13 cellular contexts compared by ENCODE assay signal in the genomic region with DNA sequence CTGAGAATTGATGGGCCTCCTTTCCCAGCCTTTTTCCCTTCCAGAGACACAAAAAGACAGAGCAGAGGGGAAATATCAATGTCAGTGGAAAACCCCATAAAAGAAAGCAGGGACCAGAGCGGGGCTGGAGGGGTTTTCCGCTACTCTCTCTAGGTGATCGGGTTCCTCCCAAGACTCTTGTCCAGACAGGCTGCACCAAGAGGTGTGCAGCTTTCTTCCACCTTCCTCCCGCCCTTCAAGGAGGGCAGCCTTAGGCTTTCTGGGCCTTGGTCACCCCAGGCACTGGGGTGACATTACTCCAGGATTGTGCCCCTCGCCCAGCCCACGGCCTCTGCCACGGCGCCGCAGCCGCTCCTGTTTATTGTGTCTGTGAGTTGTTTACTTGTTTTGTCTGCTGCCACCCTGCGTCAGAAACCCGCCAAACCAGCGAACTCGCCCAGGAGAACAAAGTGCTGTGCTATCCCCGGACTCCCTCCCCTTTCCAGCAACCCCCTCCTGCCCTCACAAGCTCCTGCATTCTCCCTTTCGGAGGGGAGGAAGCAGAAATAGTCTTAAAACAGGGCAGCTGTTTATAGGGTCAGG. TPM values are rescaled to one million over a fixed set of nuclear protein-coding genes. Genes with fewer than 3 reads are reported as not detected.
DNase-seq lines count a peak whose midpoint lies in the region; ATAC-seq and TF ChIP-seq lines count a peak whose summit lies in the region.
"Had no signal": no experiment of that assay in that cellular context is flagged by ENCODE, and none has a peak within 500 bp of the region (broad histone marks: within the 10 kb centered on the region; RNA-seq: fewer than 3 reads in every experiment).

No MANE protein-coding gene starts in this region.

- no peak overlapping the region for H2AFZ ChIP-seq in neural cell (ENCODE audit: low read depth, low read length)

- H3K4me1 Mint-ChIP-seq in brain, result peaks cover 51% of the 10 kb centered on the region
- peaks cover 14 to 23% of the 10 kb centered on the region in 2 donors for H3K4me1 Mint-ChIP-seq in natural killer cell
- H3K4me1 Mint-ChIP-seq in immature natural killer cell, result peaks cover 16 to 27% of the 10 kb centered on the region in 2 donors

- H3K79me2 ChIP-seq in neural cell (replicated peaks; ENCODE audit: insufficient read depth, low read length), result no peaks in the 10 kb centered on the region

- CTCF ChIA-PET in GM10248 (lab: Yijun Ruan, JAX), result interaction anchor here (0.9 to 6.1 kb wide), 8 partner anchors 12 to 351 kb away, joined by 3 to 56 read pairs (median 21); a partner anchor contains a TSS

- POLR2A ChIA-PET in GM10248 (lab: Yijun Ruan, JAX), result no interaction called here

- H3K36me3 Mint-ChIP-seq in brain (no peaks in the 10 kb centered on the region), natural killer cell (no peaks in the 10 kb centered on the region), immature natural killer cell (no peaks in the 10 kb centered on the region)

- no peaks in the 10 kb centered on the region for H3K9me3 ChIP-seq in neural cell (ENCODE audit: low read length)
- H3K9me3 ChIP-seq: colonic mucosa had no signal

- peak; percentile 34 for TF ChIP-seq CTCF in GM10248 (IDR thresholded peaks at IDR 0.05; ENCODE audit: control extremely low read depth, extremely low read depth, low read depth, missing control alignments)
- peak; percentile 47 for TF ChIP-seq CTCF in LNCaP clone FGC (IDR thresholded peaks at IDR 0.05; ENCODE audit: control insufficient read depth, extremely low read depth, insufficient read depth)
- peak; percentile 23 to 40 for TF ChIP-seq CTCF in brain (conservative IDR thresholded peaks at IDR 0.05)
- TF ChIP-seq CTCF in neural cell (IDR thresholded peaks at IDR 0.05; ENCODE audit: poor library complexity, severe bottlenecking), result peak; percentile 33
- TF ChIP-seq CTCF in natural killer cell (IDR thresholded peaks at IDR 0.05), result no peak

- no peak for DNase-seq in GM10248 (ENCODE audit: extremely low spot score)
- DNase-seq in LNCaP clone FGC (ENCODE audit: low read depth), result no peak
- DNase-seq in stimulated activated CD8-positive, alpha-beta memory T cell treated with anti-CD3 and anti-CD28 coated beads, Interleukin-4, amount 100 ng/mL, for 48 hours, result no peak
- DNase-seq in natural killer cell, result no peak
- DNase-seq in immature natural killer cell, result no peak
- no peak for DNase-seq in UCSD-AML1 (lab: John Stamatoyannopoulos, UW; ENCODE audit: unreplicated experiment)
- DNase-seq: activated T-cell treated with anti-CD3 and anti-CD28 coated beads, Interleukin-2, amount 50 U/mL, for 48 hours; colonic mucosa; EL; NCI-H1436 treated with DMSO at 0.1 percent for 48 hours had no signal

- H3K36me3 ChIP-seq in neural cell (ENCODE audit: insufficient read depth, low read length), result no peaks in the 10 kb centered on the region
- H3K36me3 ChIP-seq: colonic mucosa had no signal

- no peak for ATAC-seq in natural killer cell

- peak overlapping the region in 3 of 5 experiments; percentile 64 to 93 (median 91) for H3K27ac Mint-ChIP-seq in brain
- no peak overlapping the region for H3K27ac Mint-ChIP-seq in natural killer cell
- no peak overlapping the region for H3K27ac Mint-ChIP-seq in immature natural killer cell

- no peaks in the 10 kb centered on the region for H3K9me2 ChIP-seq in neural cell (ENCODE audit: insufficient read depth, low read length)

- no peaks in the 10 kb centered on the region for H3F3A ChIP-seq in neural cell (ENCODE audit: insufficient read depth, low read length, poor library complexity, severe bottlenecking)

- TF ChIP-seq EP300 in neural cell (conservative IDR thresholded peaks at IDR 0.05; ENCODE audit: poor library complexity, severe bottlenecking), result no peak

- H3K4me3 ChIP-seq in LNCaP clone FGC (ENCODE audit: low read depth, low read length) (peak overlapping the region; percentile 6), neural cell (ENCODE audit: low read length) (no peak overlapping the region)
- H3K4me3 ChIP-seq: colonic mucosa had no signal

- H3K9ac ChIP-seq in neural cell (ENCODE audit: low read length), result no peak overlapping the region

- H3K27me3 ChIP-seq in neural cell (ENCODE audit: insufficient read depth, low read depth, low read length), result peaks cover 99% of the 10 kb centered on the region

- H3K4me2 ChIP-seq in neural cell (ENCODE audit: low read length), result no peak overlapping the region

- H3K4me3 Mint-ChIP-seq in brain (peak overlapping the region; percentile 57 to 89 (median 76)), natural killer cell (no peak overlapping the region), immature natural killer cell (no peak overlapping the region)

- H3K9me3 Mint-ChIP-seq in brain (peaks cover 0 to 3% (median 0%) of the 10 kb centered on the region in 5 experiments), natural killer cell (no peaks in the 10 kb centered on the region), immature natural killer cell (peaks cover 0 to 2% (median 0%) of the 10 kb centered on the region in 6 donors)

- intact Hi-C loops in natural killer cell (cut with micrococcal nuclease), result no loop called here

- H3K27me3 Mint-ChIP-seq in brain, result peaks cover 98% of the 10 kb centered on the region
- H3K27me3 Mint-ChIP-seq in natural killer cell (ENCODE audit: low read depth in 2 of 2), result peaks cover 53 to 55% of the 10 kb centered on the region in 2 donors
- peaks cover 23 to 46% (median 41%) of the 10 kb centered on the region in 3 donors for H3K27me3 Mint-ChIP-seq in immature natural killer cell (ENCODE audit: low read depth in 3 of 3)

- no peak overlapping the region for H3K27ac ChIP-seq in neural cell (ENCODE audit: low read length)
- H3K27ac ChIP-seq: colonic mucosa had no signal

- no peak for TF ChIP-seq RAD21 in neural cell (conservative IDR thresholded peaks at IDR 0.05)

- H4K20me1 ChIP-seq in neural cell (ENCODE audit: insufficient read depth), result no peaks in the 10 kb centered on the region

TF ChIP-seq in neural cell, 6 proteins besides CTCF, POLR2A, EP300 and RAD21:
- TF ChIP-seq SMC3 (conservative IDR thresholded peaks at IDR 0.05; ENCODE audit: poor library complexity) (peak; percentile 12), EZH2 (IDR thresholded peaks at IDR 0.05; ENCODE audit: borderline replicate concordance, insufficient read depth, low read length, poor library complexity, severe bottlenecking) (no peak)
TF ChIP-seq in neural cell: peak in this region for 1.

RNA-seq across cellular contexts. Expression of a gene that starts 6.7 kb away (rescaled TPM):
- polyA plus RNA-seq in brain (ENCODE audit: insufficient read depth, low read depth, low replicate concordance) (not detected), neural cell (not detected in 2 replicates), immature natural killer cell (not detected)
- not detected in 2 replicates for polyA minus RNA-seq in neural cell
- total RNA-seq in natural killer cell, result not detected
- total RNA-seq: pulmonary artery endothelial cell had no signal

RNA-seq across cellular contexts. Expression of a gene that starts 11.3 kb away (rescaled TPM):
- polyA plus RNA-seq in brain (ENCODE audit: insufficient read depth, low read depth, low replicate concordance) (not detected), neural cell (not detected in 2 replicates), immature natural killer cell (not detected)
- not detected in 2 replicates for polyA minus RNA-seq in neural cell
- under 1 TPM in 1 of 3 donors, not detected in 2; 0.20 TPM for total RNA-seq in natural killer cell
- total RNA-seq: colonic mucosa, pulmonary artery endothelial cell had no signal

RNA-seq across cellular contexts. Expression of a gene that starts 12.7 kb away (rescaled TPM):
- polyA plus RNA-seq in brain (ENCODE audit: insufficient read depth, low read depth, low replicate concordance) (not detected), neural cell (not detected in 2 replicates), immature natural killer cell (not detected)
- polyA minus RNA-seq in neural cell, result not detected in 2 replicates
- total RNA-seq in natural killer cell, result not detected
- total RNA-seq: colonic mucosa, pulmonary artery endothelial cell had no signal

RNA-seq across cellular contexts. Expression of a gene that starts 21.6 kb away (rescaled TPM):
- not detected for polyA plus RNA-seq in brain (ENCODE audit: insufficient read depth, low read depth, low replicate concordance)
- not detected in 2 replicates for polyA plus RNA-seq in neural cell
- not detected in 2 replicates for polyA minus RNA-seq in neural cell
- total RNA-seq in natural killer cell, result not detected
- not detected for polyA plus RNA-seq in immature natural killer cell
- total RNA-seq: colonic mucosa, pulmonary artery endothelial cell had no signal

RNA-seq across cellular contexts. Expression of a gene that starts 32.1 kb away (rescaled TPM):
- polyA plus RNA-seq in brain (ENCODE audit: insufficient read depth, low read depth, low replicate concordance) (not detected), neural cell (not detected in 2 replicates), immature natural killer cell (under 1 TPM; 0.45 to 0.99 (median 0.92) TPM)
- not detected in 2 replicates for polyA minus RNA-seq in neural cell
- 1 to 10 TPM in 2 of 3 donors, under 1 TPM in 1; 0.95 to 3.2 (median 1.8) TPM for total RNA-seq in natural killer cell
- total RNA-seq: colonic mucosa, pulmonary artery endothelial cell had no signal

Comparison
In these comparisons a context has a peak if more than half of its experiments do, and no peak if none do; other contexts are left out.
1. H3K27ac Mint-ChIP-seq: peak in brain (3 of 5); none in natural killer cell (0 of 2) and immature natural killer cell (0 of 6).
2. H3K4me3 Mint-ChIP-seq: peak in brain (5 of 5); none in natural killer cell (single experiment) and immature natural killer cell (0 of 5).